ENCODE assay signal across 1 cellular context in the genomic region with DNA sequence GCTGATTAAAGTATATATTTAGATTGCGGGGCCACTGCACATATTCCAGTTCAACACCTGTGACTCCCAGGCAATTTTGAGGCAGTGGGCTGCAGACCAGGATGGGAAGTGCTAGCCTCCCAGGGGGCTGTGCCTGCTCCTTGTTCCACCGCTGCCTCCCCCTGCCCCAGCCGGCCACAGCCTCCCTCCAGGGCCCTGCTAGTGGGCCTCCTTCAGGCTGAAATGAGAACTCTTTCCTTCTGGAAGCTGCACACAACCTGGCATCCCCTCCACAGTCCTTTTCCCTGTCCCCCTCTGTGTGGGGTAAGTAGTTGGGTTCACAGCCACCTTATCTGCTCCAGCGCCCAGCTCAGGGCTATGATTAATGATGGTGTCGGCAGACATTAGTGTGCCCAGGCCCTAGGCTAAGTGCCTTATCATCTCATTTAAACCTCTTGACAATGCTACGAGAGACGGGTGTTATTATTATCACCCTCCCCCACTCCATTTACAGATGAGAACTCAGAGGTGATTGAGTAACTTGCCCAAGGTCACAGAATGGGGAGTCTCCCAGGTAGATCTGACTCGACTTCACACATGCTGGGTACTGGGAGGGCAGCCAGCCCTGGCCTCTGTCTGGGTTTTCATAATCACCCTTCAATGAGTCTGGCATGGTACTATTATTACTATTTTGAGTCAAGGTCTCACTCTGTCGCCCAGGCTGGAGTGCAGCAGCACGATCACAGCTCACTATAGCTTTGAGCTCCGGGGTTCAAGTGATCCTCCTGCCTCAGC.
TF ChIP-seq lines count a peak whose summit lies in the region.

No MANE protein-coding gene starts in this region.

TF ChIP-seq in K562, 482 proteins besides CTCF, POLR2A, EP300 and RAD21:
- no peak for TF ChIP-seq ZNF586 (CRISPR knock-in tag; conservative IDR thresholded peaks at IDR 0.05)
- peak; percentile 68 for TF ChIP-seq MEIS2 (IDR thresholded peaks at IDR 0.05; ENCODE audit: partially characterized antibody)
- TF ChIP-seq CBFA2T3 (IDR thresholded peaks at IDR 0.05), result 0 out of 2 replicates have a peak, but pooled peaks have one; percentile 13
- TF ChIP-seq, protein P1, sequence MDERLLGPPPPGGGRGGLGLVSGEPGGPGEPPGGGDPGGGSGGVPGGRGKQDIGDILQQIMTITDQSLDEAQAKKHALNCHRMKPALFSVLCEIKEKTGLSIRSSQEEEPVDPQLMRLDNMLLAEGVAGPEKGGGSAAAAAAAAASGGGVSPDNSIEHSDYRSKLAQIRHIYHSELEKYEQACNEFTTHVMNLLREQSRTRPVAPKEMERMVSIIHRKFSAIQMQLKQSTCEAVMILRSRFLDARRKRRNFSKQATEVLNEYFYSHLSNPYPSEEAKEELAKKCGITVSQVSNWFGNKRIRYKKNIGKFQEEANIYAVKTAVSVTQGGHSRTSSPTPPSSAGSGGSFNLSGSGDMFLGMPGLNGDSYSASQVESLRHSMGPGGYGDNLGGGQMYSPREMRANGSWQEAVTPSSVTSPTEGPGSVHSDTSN (CRISPR knock-in tag; IDR thresholded peaks at IDR 0.05; ENCODE audit: low read depth), result no peak
- TF ChIP-seq, protein P1 (tag; conservative IDR thresholded peaks at IDR 0.05; ENCODE audit: low read depth), result peak; percentile 56
